38 cellular contexts compared by ENCODE assay signal in genomic region chr20:58483470-58483869, GRCh38. TPM values are rescaled to one million over a fixed set of nuclear protein-coding genes. Genes with fewer than 3 reads are reported as not detected.
"Had no signal": no experiment of that assay in that cellular context is flagged by ENCODE, and none has a peak within 500 bp of the region (broad histone marks: within the 10 kb centered on the region; RNA-seq: fewer than 3 reads in every experiment).

No MANE protein-coding gene starts in this region.

- H3K4me1 Mint-ChIP-seq: activated CD4-positive, alpha-beta memory T cell treated with anti-CD3 and anti-CD28 coated beads, Interleukin-2, amount 10 ng/mL, durations not matched to agents 7 days and 5 days; activated CD4-positive, alpha-beta T cell treated with anti-CD3 and anti-CD28 coated beads for 36 hours; activated CD8-positive, alpha-beta memory T cell treated with anti-CD3 and anti-CD28 coated beads, Interleukin-2, amount 10 ng/mL, durations not matched to agents 7 days and 5 days; central memory CD8-positive, alpha-beta T cell had no signal

- H3K27ac Mint-ChIP-seq: activated CD4-positive, alpha-beta memory T cell treated with anti-CD3 and anti-CD28 coated beads, Interleukin-2, amount 10 ng/mL, durations not matched to agents 7 days and 5 days; activated CD4-positive, alpha-beta T cell treated with anti-CD3 and anti-CD28 coated beads for 36 hours; activated CD4-positive, alpha-beta T cell treated with anti-CD3 and anti-CD28 coated beads, Interleukin-2, amount 10 ng/mL, durations not matched to agents 7 days and 5 days; activated CD8-positive, alpha-beta memory T cell treated with anti-CD3 and anti-CD28 coated beads, Interleukin-2, amount 10 ng/mL, durations not matched to agents 7 days and 5 days; activated CD8-positive, alpha-beta T cell treated with anti-CD3 and anti-CD28 coated beads, Interleukin-2, amount 10 ng/mL, durations not matched to agents 7 days and 5 days; activated naive CD4-positive, alpha-beta T cell treated with anti-CD3 and anti-CD28 coated beads, Interleukin-2, amount 10 ng/mL, durations not matched to agents 7 days and 5 days; activated naive CD4-positive, alpha-beta T cell treated with anti-CD3 and anti-CD28 coated beads, Interleukin-2, amount 50 U/mL, for 24 hours; activated naive CD8-positive, alpha-beta T cell; activated naive CD8-positive, alpha-beta T cell treated with anti-CD3 and anti-CD28 coated beads, Interleukin-2, amount 10 ng/mL, durations not matched to agents 7 days and 5 days; activated naive CD8-positive, alpha-beta T cell treated with anti-CD3 and anti-CD28 coated beads, Interleukin-2, amount 50 U/mL, for 24 hours; activated T-cell treated with anti-CD3 and anti-CD28 coated beads, Interleukin-2, amount 50 U/mL, for 24 hours; activated T-helper 2 cell treated with anti-CD3 and anti-CD28 coated beads, Interferon-gamma antibody, Interleukin-2, Interleukin-4, amounts not matched to agents 10 μg/mL and 5 μg/mL and 100 μg/mL, durations not matched to agents 14 hours and 24 hours and 36 hours; brain; T-helper 1 cell treated with Interleukin-12 subunit alpha and Interleukin-12 subunit beta and Interleukin-4 antibody, amounts not matched to agents 30 μg/mL and 1 μg/mL, for 36 hours; T-helper 2 cell treated with Interferon-gamma antibody and Interleukin-4, amounts not matched to agents 5 μg/mL and 100 μg/mL, for 36 hours; WTC11 had no signal

- DNase-seq: activated CD4-positive, alpha-beta memory T cell treated with anti-CD3 and anti-CD28 coated beads, Interleukin-2, amount 10 ng/mL, durations not matched to agents 7 days and 5 days; activated CD4-positive, alpha-beta T cell treated with anti-CD3 and anti-CD28 coated beads for 1 hour; activated CD4-positive, alpha-beta T cell treated with anti-CD3 and anti-CD28 coated beads for 36 hours; activated CD4-positive, alpha-beta T cell treated with anti-CD3 and anti-CD28 coated beads for 48 hours; activated CD4-positive, alpha-beta T cell treated with anti-CD3 and anti-CD28 coated beads, Interleukin-2, amount 10 ng/mL, durations not matched to agents 7 days and 5 days; activated CD4-positive, alpha-beta T cell treated with anti-CD3 and anti-CD28 coated beads, Interleukin-2, amount 50 U/mL, for 48 hours; activated CD4-positive, CD25-positive, alpha-beta regulatory T cell; activated CD8-positive, alpha-beta memory T cell treated with anti-CD3 and anti-CD28 coated beads for 24 hours; activated CD8-positive, alpha-beta memory T cell treated with anti-CD3 and anti-CD28 coated beads, Interleukin-2, amount 10 ng/mL, durations not matched to agents 7 days and 5 days; activated CD8-positive, alpha-beta memory T cell treated with anti-CD3 and anti-CD28 coated beads, Interleukin-2, amount 50 U/mL, for 48 hours; activated CD8-positive, alpha-beta T cell treated with anti-CD3 and anti-CD28 coated beads, Interleukin-2, amount 10 ng/mL, durations not matched to agents 7 days and 5 days; activated effector memory CD4-positive, alpha-beta T cell treated with Interleukin-2 at 50 U/mL for 16 hours; activated gamma-delta T cell; activated naive CD4-positive, alpha-beta T cell treated with anti-CD3 and anti-CD28 coated beads, Interleukin-2, amount 10 ng/mL, durations not matched to agents 7 days and 5 days; activated naive CD4-positive, alpha-beta T cell treated with Interleukin-2 at 50 U/mL for 16 hours; activated naive CD8-positive, alpha-beta T cell treated with anti-CD3 and anti-CD28 coated beads, Interleukin-2, amount 10 ng/mL, durations not matched to agents 7 days and 5 days; activated naive CD8-positive, alpha-beta T cell treated with anti-CD3 and anti-CD28 coated beads, Interleukin-2, amount 50 U/mL, for 24 hours; activated T-cell treated with anti-CD3 and anti-CD28 coated beads, Interleukin-2, amount 50 U/mL, for 24 hours; activated T-cell treated with anti-CD3 and anti-CD28 coated beads, Interleukin-2, amount 50 U/mL, for 48 hours; amygdala; anterior cingulate cortex; caudate nucleus; cerebellar nuclear complex; T-helper 1 cell; T-helper 2 cell; T-helper 9 cell; WERI-Rb-1 had no signal

- H3K4me3 ChIP-seq: ascending aorta, cardiac muscle cell had no signal

- H3K36me3 Mint-ChIP-seq: activated naive CD4-positive, alpha-beta T cell treated with anti-CD3 and anti-CD28 coated beads, Interleukin-2, amount 10 ng/mL, durations not matched to agents 7 days and 5 days; activated naive CD8-positive, alpha-beta T cell treated with anti-CD3 and anti-CD28 coated beads, Interleukin-2, amount 10 ng/mL, durations not matched to agents 7 days and 5 days had no signal

- H3K4me1 ChIP-seq: ascending aorta had no signal

- ATAC-seq: activated CD4-positive, alpha-beta T cell treated with anti-CD3 and anti-CD28 coated beads for 36 hours; activated CD4-positive, CD25-positive, alpha-beta regulatory T cell treated with anti-CD3 and anti-CD28 coated beads, Interleukin-2, amount 50 U/mL, for 24 hours; activated CD8-positive, alpha-beta memory T cell treated with anti-CD3 and anti-CD28 coated beads, Interleukin-2, amount 10 ng/mL, durations not matched to agents 7 days and 5 days; activated CD8-positive, alpha-beta T cell treated with anti-CD3 and anti-CD28 coated beads, Interleukin-2, amount 10 ng/mL, durations not matched to agents 7 days and 5 days; activated naive CD8-positive, alpha-beta T cell treated with anti-CD3 and anti-CD28 coated beads, Interleukin-2, amount 50 U/mL, for 24 hours; WTC11 had no signal

- H3K27me3 ChIP-seq: ascending aorta, cardiac muscle cell had no signal

- H3K4me3 Mint-ChIP-seq: activated CD4-positive, alpha-beta memory T cell treated with anti-CD3 and anti-CD28 coated beads, Interleukin-2, amount 10 ng/mL, durations not matched to agents 7 days and 5 days; activated CD4-positive, alpha-beta T cell treated with anti-CD3 and anti-CD28 coated beads for 36 hours; activated CD4-positive, alpha-beta T cell treated with anti-CD3 and anti-CD28 coated beads, Interleukin-2, amount 10 ng/mL, durations not matched to agents 7 days and 5 days; activated CD8-positive, alpha-beta memory T cell treated with anti-CD3 and anti-CD28 coated beads, Interleukin-2, amount 10 ng/mL, durations not matched to agents 7 days and 5 days; activated CD8-positive, alpha-beta T cell treated with anti-CD3 and anti-CD28 coated beads, Interleukin-2, amount 10 ng/mL, durations not matched to agents 7 days and 5 days; activated naive CD4-positive, alpha-beta T cell treated with anti-CD3 and anti-CD28 coated beads, Interleukin-2, amount 10 ng/mL, durations not matched to agents 7 days and 5 days; activated naive CD4-positive, alpha-beta T cell treated with anti-CD3 and anti-CD28 coated beads, Interleukin-2, amount 50 U/mL, for 24 hours; activated naive CD8-positive, alpha-beta T cell; activated naive CD8-positive, alpha-beta T cell treated with anti-CD3 and anti-CD28 coated beads, Interleukin-2, amount 10 ng/mL, durations not matched to agents 7 days and 5 days; activated naive CD8-positive, alpha-beta T cell treated with anti-CD3 and anti-CD28 coated beads, Interleukin-2, amount 50 U/mL, for 24 hours; activated T-cell treated with anti-CD3 and anti-CD28 coated beads, Interleukin-2, amount 50 U/mL, for 24 hours; brain; central memory CD8-positive, alpha-beta T cell; T-helper 1 cell treated with Interleukin-12 subunit alpha and Interleukin-12 subunit beta and Interleukin-4 antibody, amounts not matched to agents 30 μg/mL and 1 μg/mL, for 36 hours; T-helper 2 cell treated with Interferon-gamma antibody and Interleukin-4, amounts not matched to agents 5 μg/mL and 100 μg/mL, for 36 hours; WTC11 had no signal

- H3K36me3 ChIP-seq: ascending aorta, cardiac muscle cell, WERI-Rb-1 had no signal

- H3K27ac ChIP-seq: ascending aorta, cardiac muscle cell, WERI-Rb-1 had no signal

RNA-seq across cellular contexts. Expression of gene APCDD1L, which starts 31.7 kb away (rescaled TPM):
- total RNA-seq: activated CD4-positive, alpha-beta memory T cell treated with anti-CD3 and anti-CD28 coated beads, Interleukin-2, amount 10 ng/mL, durations not matched to agents 7 days and 5 days; activated CD4-positive, alpha-beta T cell treated with anti-CD3 and anti-CD28 coated beads for 36 hours; activated CD4-positive, alpha-beta T cell treated with anti-CD3 and anti-CD28 coated beads, Interleukin-2, amount 10 ng/mL, durations not matched to agents 7 days and 5 days; activated CD8-positive, alpha-beta memory T cell treated with anti-CD3 and anti-CD28 coated beads, Interleukin-2, amount 10 ng/mL, durations not matched to agents 7 days and 5 days; activated CD8-positive, alpha-beta T cell treated with anti-CD3 and anti-CD28 coated beads, Interleukin-2, amount 10 ng/mL, durations not matched to agents 7 days and 5 days; activated naive CD8-positive, alpha-beta T cell treated with anti-CD3 and anti-CD28 coated beads, Interleukin-2, amount 10 ng/mL, durations not matched to agents 7 days and 5 days; activated T-helper 2 cell treated with anti-CD3 and anti-CD28 coated beads, Interferon-gamma antibody, Interleukin-2, Interleukin-4, amounts not matched to agents 10 μg/mL and 5 μg/mL and 100 μg/mL, durations not matched to agents 14 hours and 24 hours and 36 hours had no signal
